Comparison of ENCODE assay signal across 23 cellular contexts in the genomic region with DNA sequence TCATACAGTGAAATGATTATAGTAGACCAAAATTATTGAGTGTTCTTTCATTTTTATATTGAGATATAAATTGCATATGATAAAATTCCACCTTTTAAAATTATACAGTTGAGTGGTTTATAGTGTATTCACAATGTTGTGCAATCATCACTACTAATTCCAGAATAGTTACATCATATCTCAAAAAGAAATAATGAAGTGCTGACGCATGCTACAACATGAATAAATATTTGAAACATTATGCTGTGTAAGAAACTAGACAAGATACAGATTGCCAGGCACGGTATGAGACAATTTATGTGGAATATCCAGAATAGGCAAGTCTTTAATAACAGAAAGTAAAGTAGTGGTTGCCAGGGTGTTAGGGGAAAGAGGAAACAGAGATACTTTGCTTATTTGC.
"Had no signal": no experiment of that assay in that cellular context is flagged by ENCODE, and none has a peak within 500 bp of the region (broad histone marks: within the 10 kb centered on the region; RNA-seq: fewer than 3 reads in every experiment).

No MANE protein-coding gene starts in this region.

- H3K9me3 ChIP-seq: esophagus squamous epithelium, lower lobe of right lung, ovary, thoracic aorta, transverse colon had no signal

- H3K27ac ChIP-seq: coronary artery, esophagus squamous epithelium, hepatocyte, left ventricle myocardium inferior, lower lobe of right lung, neural progenitor cell, ovary, right atrium auricular region, stomach, thoracic aorta, transverse colon had no signal

- H3K27me3 ChIP-seq: esophagus squamous epithelium, hepatocyte, neural progenitor cell, ovary, right atrium auricular region, transverse colon had no signal

- H3K36me3 ChIP-seq: esophagus squamous epithelium, left ventricle myocardium inferior, lower lobe of right lung, ovary, right atrium auricular region, stomach, thoracic aorta, transverse colon had no signal

- FAIRE-seq: islet of Langerhans had no signal

- DNase-seq: effector CD8-positive, alpha-beta T cell; esophagus squamous epithelium; foreskin melanocyte; head of caudate nucleus; left ventricle myocardium inferior; lower lobe of right lung; mesenchymal stem cell; midbrain; nucleus accumbens; ovary; small intestine; stimulated activated CD4-positive, alpha-beta T cell treated with anti-CD3 and anti-CD28 coated beads, Interleukin-12 subunit alpha, Interleukin-12 subunit beta, amount 100 ng/mL, for 4 hours; stimulated activated naive CD4-positive, alpha-beta T cell; stomach; substantia nigra; transverse colon had no signal

- H3K9ac ChIP-seq: neural progenitor cell had no signal

- H3K4me3 ChIP-seq: coronary artery, esophagus squamous epithelium, hepatocyte, left ventricle myocardium inferior, lower lobe of right lung, neural progenitor cell, ovary, right atrium auricular region, stomach, thoracic aorta, transverse colon had no signal

- H3K4me1 ChIP-seq: esophagus squamous epithelium, left ventricle myocardium inferior, lower lobe of right lung, neural progenitor cell, right atrium auricular region, stomach, transverse colon had no signal

- H2AFZ ChIP-seq: hepatocyte, neural progenitor cell had no signal

- H3K4me2 ChIP-seq: hepatocyte, neural progenitor cell had no signal

- H3K79me2 ChIP-seq: hepatocyte had no signal

- ATAC-seq: natural killer cell treated with Interleukin-12 subunit alpha and Interleukin-12 subunit beta and Interleukin-15 and Interleukin-18, amount 100 ng/mL, for 72 hours had no signal
